ENCODE assay signal across 1 cellular context in the genomic region with DNA sequence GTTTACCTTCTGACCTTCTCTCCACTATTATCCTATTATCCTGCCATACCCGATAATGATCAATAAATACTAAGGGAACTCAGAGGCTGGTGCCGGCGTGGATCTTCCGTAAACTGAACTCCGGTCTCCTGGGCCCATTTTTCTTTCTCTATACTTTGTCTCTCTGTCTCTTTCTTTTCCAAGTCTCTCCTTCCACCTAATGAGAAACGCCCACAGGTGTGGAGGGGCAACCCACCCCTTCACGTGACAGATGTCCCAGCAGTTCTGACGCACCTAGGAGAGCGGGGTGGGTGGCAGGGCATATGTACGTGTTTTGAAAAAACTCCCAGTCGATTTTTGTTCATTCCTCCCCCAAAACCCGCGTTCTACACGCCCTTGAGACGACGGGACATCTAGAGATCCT.
TF ChIP-seq lines count a peak whose summit lies in the region.
"Not testable (repeated sequence)": the region's sequence is repeated elsewhere in the genome, so short reads cannot be mapped to it uniquely, and the experiment has no call there.

No MANE protein-coding gene starts in this region.

TF ChIP-seq in K562, 482 proteins besides CTCF, POLR2A, EP300 and RAD21 (continues in another document):
- TF ChIP-seq SOX6 (IDR thresholded peaks at IDR 0.05), result 0 out of 2 replicates have a peak, but pooled peaks have one; percentile 9
- peak; percentile 47; the same call in 1 of the 2 replicates for TF ChIP-seq ZNF311 (CRISPR knock-in tag; IDR thresholded peaks at IDR 0.05)
- TF ChIP-seq KDM2B (CRISPR knock-in tag; IDR thresholded peaks at IDR 0.05), result 0 out of 2 replicates have a peak, but pooled peaks have one; percentile 41
- TF ChIP-seq, protein P1, sequence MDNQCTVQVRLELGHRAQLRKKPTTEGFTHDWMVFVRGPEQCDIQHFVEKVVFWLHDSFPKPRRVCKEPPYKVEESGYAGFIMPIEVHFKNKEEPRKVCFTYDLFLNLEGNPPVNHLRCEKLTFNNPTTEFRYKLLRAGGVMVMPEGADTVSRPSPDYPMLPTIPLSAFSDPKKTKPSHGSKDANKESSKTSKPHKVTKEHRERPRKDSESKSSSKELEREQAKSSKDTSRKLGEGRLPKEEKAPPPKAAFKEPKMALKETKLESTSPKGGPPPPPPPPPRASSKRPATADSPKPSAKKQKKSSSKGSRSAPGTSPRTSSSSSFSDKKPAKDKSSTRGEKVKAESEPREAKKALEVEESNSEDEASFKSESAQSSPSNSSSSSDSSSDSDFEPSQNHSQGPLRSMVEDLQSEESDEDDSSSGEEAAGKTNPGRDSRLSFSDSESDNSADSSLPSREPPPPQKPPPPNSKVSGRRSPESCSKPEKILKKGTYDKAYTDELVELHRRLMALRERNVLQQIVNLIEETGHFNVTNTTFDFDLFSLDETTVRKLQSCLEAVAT (IDR thresholded peaks at IDR 0.05), result peak in 1 of 2 experiments; percentile 65; a peak in 1 of 4 replicates
- TF ChIP-seq CSDE1 (IDR thresholded peaks at IDR 0.05), result peak in 1 of 2 experiments; percentile 75; a peak in 1 of 4 replicates
- TF ChIP-seq, protein P2, sequence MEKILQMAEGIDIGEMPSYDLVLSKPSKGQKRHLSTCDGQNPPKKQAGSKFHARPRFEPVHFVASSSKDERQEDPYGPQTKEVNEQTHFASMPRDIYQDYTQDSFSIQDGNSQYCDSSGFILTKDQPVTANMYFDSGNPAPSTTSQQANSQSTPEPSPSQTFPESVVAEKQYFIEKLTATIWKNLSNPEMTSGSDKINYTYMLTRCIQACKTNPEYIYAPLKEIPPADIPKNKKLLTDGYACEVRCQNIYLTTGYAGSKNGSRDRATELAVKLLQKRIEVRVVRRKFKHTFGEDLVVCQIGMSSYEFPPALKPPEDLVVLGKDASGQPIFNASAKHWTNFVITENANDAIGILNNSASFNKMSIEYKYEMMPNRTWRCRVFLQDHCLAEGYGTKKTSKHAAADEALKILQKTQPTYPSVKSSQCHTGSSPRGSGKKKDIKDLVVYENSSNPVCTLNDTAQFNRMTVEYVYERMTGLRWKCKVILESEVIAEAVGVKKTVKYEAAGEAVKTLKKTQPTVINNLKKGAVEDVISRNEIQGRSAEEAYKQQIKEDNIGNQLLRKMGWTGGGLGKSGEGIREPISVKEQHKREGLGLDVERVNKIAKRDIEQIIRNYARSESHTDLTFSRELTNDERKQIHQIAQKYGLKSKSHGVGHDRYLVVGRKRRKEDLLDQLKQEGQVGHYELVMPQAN (IDR thresholded peaks at IDR 0.05; ENCODE audit: borderline replicate concordance), result peak; percentile 93
- not testable (repeated sequence) for TF ChIP-seq MYC (IDR thresholded peaks at IDR 0.05; ENCODE audit: low read depth, low read length)
- TF ChIP-seq MYC (CRISPR knock-in tag; IDR thresholded peaks at IDR 0.05; ENCODE audit: borderline replicate concordance, low read depth), result peak; percentile 68; the same call in 1 of the 2 replicates
- TF ChIP-seq ZEB2 (IDR thresholded peaks at IDR 0.05), result peak; percentile 69; the same call in 1 of the 2 replicates
- TF ChIP-seq KLF13 (tag; IDR thresholded peaks at IDR 0.05; ENCODE audit: borderline replicate concordance, low read depth), result peak; percentile 39; the same call in 1 of the 2 replicates
- TF ChIP-seq PHB (CRISPR knock-in tag; IDR thresholded peaks at IDR 0.05), result peak; percentile 64; the same call in 1 of the 2 replicates
- peak; percentile 16 for TF ChIP-seq BRD9 (IDR thresholded peaks at IDR 0.05; ENCODE audit: low read depth, partially characterized antibody)
- TF ChIP-seq, protein P3, sequence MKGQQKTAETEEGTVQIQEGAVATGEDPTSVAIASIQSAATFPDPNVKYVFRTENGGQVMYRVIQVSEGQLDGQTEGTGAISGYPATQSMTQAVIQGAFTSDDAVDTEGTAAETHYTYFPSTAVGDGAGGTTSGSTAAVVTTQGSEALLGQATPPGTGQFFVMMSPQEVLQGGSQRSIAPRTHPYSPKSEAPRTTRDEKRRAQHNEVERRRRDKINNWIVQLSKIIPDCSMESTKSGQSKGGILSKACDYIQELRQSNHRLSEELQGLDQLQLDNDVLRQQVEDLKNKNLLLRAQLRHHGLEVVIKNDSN (CRISPR knock-in tag; IDR thresholded peaks at IDR 0.05), result peak; percentile 84
- TF ChIP-seq, protein P4, sequence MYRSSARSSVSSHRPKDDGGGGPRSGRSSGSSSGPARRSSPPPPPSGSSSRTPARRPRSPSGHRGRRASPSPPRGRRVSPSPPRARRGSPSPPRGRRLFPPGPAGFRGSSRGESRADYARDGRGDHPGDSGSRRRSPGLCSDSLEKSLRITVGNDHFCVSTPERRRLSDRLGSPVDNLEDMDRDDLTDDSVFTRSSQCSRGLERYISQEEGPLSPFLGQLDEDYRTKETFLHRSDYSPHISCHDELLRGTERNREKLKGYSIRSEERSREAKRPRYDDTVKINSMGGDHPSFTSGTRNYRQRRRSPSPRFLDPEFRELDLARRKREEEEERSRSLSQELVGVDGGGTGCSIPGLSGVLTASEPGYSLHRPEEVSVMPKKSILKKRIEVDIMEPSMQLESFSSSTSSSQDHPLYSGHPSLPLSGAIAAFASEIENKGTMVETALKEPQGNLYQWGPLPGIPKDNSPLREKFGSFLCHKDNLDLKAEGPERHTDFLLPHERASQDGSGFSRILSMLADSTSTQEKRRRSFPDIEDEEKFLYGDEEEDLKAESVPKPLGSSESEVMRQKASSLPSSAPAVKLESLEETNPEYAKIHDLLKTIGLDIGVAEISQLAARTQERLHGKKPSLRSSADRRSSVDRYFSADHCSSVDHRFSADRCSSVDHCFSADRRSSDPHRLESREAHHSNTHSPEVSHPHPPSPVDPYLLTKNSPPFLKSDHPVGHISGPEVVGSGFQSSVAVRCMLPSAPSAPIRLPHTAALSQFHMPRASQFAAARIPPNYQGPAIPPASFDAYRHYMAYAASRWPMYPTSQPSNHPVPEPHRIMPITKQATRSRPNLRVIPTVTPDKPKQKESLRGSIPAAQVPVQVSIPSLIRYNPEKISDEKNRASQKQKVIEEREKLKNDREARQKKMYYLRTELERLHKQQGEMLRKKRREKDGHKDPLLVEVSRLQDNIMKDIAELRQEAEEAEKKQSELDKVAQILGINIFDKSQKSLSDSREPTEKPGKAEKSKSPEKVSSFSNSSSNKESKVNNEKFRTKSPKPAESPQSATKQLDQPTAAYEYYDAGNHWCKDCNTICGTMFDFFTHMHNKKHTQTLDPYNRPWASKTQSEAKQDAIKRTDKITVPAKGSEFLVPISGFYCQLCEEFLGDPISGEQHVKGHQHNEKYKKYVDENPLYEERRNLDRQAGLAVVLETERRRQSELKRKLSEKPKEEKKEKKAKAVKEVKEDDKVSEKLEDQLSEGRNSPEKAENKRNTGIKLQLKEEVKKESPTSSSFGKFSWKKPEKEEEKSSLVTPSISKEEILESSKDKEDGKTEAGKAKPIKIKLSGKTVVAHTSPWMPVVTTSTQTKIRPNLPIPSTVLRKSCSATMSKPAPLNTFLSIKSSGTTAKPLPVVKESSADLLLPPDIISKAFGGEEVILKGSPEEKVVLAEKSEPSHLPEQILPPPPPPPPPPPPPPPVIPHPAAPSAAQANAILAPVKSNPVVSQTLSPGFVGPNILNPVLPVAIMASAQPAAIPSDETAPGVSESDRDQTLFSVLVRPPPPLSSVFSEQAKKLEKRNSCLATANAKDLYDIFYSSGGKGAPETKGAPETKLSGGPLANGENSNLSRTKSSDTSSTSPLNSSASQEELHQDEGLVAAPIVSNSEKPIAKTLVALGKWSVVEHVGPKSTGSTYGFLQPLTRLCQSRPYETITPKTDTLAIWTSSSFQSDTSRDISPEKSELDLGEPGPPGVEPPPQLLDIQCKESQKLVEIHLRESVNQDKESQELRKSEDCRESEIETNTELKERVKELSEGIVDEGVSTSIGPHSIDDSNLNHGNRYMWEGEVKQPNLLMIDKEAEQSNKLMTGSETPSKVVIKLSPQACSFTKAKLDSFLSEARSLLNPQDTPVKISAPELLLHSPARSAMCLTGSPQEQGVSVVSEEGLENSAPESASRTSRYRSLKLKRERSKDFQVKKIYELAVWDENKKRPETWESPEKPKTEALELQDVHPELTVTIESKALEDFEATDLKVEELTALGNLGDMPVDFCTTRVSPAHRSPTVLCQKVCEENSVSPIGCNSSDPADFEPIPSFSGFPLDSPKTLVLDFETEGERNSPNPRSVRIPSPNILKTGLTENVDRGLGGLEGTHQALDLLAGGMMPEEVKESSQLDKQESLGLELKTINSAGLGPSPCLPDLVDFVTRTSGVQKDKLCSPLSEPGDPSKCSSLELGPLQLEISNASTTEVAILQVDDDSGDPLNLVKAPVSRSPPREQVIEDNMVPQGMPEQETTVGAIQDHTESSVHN (IDR thresholded peaks at IDR 0.05; ENCODE audit: borderline replicate concordance in 1 of 2, low read depth in 1 of 2), result peak in 1 of 2 experiments; percentile 40; a peak in 1 of 4 replicates
- TF ChIP-seq, protein P5, sequence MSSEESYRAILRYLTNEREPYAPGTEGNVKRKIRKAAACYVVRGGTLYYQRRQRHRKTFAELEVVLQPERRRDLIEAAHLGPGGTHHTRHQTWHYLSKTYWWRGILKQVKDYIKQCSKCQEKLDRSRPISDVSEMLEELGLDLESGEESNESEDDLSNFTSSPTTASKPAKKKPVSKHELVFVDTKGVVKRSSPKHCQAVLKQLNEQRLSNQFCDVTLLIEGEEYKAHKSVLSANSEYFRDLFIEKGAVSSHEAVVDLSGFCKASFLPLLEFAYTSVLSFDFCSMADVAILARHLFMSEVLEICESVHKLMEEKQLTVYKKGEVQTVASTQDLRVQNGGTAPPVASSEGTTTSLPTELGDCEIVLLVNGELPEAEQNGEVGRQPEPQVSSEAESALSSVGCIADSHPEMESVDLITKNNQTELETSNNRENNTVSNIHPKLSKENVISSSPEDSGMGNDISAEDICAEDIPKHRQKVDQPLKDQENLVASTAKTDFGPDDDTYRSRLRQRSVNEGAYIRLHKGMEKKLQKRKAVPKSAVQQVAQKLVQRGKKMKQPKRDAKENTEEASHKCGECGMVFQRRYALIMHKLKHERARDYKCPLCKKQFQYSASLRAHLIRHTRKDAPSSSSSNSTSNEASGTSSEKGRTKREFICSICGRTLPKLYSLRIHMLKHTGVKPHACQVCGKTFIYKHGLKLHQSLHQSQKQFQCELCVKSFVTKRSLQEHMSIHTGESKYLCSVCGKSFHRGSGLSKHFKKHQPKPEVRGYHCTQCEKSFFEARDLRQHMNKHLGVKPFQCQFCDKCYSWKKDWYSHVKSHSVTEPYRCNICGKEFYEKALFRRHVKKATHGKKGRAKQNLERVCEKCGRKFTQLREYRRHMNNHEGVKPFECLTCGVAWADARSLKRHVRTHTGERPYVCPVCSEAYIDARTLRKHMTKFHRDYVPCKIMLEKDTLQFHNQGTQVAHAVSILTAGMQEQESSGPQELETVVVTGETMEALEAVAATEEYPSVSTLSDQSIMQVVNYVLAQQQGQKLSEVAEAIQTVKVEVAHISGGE (CRISPR knock-in tag; IDR thresholded peaks at IDR 0.05), result 0 out of 6 replicates have a peak, but pooled peaks of 1 of the 3 experiments have one; percentile 6
- TF ChIP-seq, protein P6, sequence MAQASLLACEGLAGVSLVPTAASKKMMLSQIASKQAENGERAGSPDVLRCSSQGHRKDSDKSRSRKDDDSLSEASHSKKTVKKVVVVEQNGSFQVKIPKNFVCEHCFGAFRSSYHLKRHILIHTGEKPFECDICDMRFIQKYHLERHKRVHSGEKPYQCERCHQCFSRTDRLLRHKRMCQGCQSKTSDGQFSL (CRISPR knock-in tag; IDR thresholded peaks at IDR 0.05), result peak; percentile 45; the same call in 1 of the 2 replicates
- TF ChIP-seq, protein P6 (tag; IDR thresholded peaks at IDR 0.05), result not testable (repeated sequence)
- 0 out of 2 replicates have a peak, but pooled peaks have one; percentile 25 for TF ChIP-seq CXXC5 (CRISPR knock-in tag; IDR thresholded peaks at IDR 0.05)
- TF ChIP-seq, protein P7, sequence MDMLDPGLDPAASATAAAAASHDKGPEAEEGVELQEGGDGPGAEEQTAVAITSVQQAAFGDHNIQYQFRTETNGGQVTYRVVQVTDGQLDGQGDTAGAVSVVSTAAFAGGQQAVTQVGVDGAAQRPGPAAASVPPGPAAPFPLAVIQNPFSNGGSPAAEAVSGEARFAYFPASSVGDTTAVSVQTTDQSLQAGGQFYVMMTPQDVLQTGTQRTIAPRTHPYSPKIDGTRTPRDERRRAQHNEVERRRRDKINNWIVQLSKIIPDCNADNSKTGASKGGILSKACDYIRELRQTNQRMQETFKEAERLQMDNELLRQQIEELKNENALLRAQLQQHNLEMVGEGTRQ (CRISPR knock-in tag; IDR thresholded peaks at IDR 0.05), result peak; percentile 81
- peak; percentile 7; the same call in 1 of the 2 replicates for TF ChIP-seq OTX1 (CRISPR knock-in tag; IDR thresholded peaks at IDR 0.05)
- peak; percentile 52; the same call in 1 of the 2 replicates for TF ChIP-seq LEF1 (IDR thresholded peaks at IDR 0.05)
- peak; percentile 15; the same call in 1 of the 2 replicates for TF ChIP-seq NBN (IDR thresholded peaks at IDR 0.05; ENCODE audit: low read depth)
- 0 out of 4 replicates have a peak, but pooled peaks of 1 of the 2 experiments have one; percentile 43 for TF ChIP-seq TEAD1 (CRISPR knock-in tag; IDR thresholded peaks at IDR 0.05)
- 0 out of 2 replicates have a peak, but pooled peaks have one; percentile 3 for TF ChIP-seq SMARCE1 (IDR thresholded peaks at IDR 0.05)
- TF ChIP-seq NFATC3 (IDR thresholded peaks at IDR 0.05), result 0 out of 2 replicates have a peak, but pooled peaks have one; percentile 23
- peak; percentile 72 for TF ChIP-seq RAD51 (IDR thresholded peaks at IDR 0.05; ENCODE audit: borderline replicate concordance, low read depth)
- peak; percentile 35 for TF ChIP-seq SAP30 (IDR thresholded peaks at IDR 0.05; ENCODE audit: borderline replicate concordance, insufficient read depth, low read depth, low read length, poor library complexity, severe bottlenecking)
- TF ChIP-seq TAL1 (IDR thresholded peaks at IDR 0.05), result peak; percentile 8; the same call in 1 of the 2 replicates
- peak; percentile 55; the same call in 1 of the 2 replicates for TF ChIP-seq MXI1 (IDR thresholded peaks at IDR 0.05; ENCODE audit: low read depth, low read length)
- peak; percentile 10; the same call in 1 of the 2 replicates for TF ChIP-seq CBFA2T2 (conservative IDR thresholded peaks at IDR 0.05)
- 0 out of 2 replicates have a peak, but pooled peaks have one; percentile 10 for TF ChIP-seq TAF7 (tag; IDR thresholded peaks at IDR 0.05)
- TF ChIP-seq, protein P8, sequence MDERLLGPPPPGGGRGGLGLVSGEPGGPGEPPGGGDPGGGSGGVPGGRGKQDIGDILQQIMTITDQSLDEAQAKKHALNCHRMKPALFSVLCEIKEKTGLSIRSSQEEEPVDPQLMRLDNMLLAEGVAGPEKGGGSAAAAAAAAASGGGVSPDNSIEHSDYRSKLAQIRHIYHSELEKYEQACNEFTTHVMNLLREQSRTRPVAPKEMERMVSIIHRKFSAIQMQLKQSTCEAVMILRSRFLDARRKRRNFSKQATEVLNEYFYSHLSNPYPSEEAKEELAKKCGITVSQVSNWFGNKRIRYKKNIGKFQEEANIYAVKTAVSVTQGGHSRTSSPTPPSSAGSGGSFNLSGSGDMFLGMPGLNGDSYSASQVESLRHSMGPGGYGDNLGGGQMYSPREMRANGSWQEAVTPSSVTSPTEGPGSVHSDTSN (CRISPR knock-in tag; IDR thresholded peaks at IDR 0.05; ENCODE audit: low read depth), result 0 out of 2 replicates have a peak, but pooled peaks have one; percentile 13
- TF ChIP-seq, protein P8 (tag; conservative IDR thresholded peaks at IDR 0.05; ENCODE audit: low read depth), result not testable (repeated sequence)
